In genomic region chr11:68643576-68643975, GRCh38 we compare ENCODE assay signal across 17 cellular contexts. TPM values are rescaled to one million over a fixed set of nuclear protein-coding genes. Genes with fewer than 3 reads are reported as not detected.
DNase-seq lines count a peak whose midpoint lies in the region; ATAC-seq and TF ChIP-seq lines count a peak whose summit lies in the region.
"Had no signal": no experiment of that assay in that cellular context is flagged by ENCODE, and none has a peak within 500 bp of the region (broad histone marks: within the 10 kb centered on the region; RNA-seq: fewer than 3 reads in every experiment).

No MANE protein-coding gene starts in this region.

- no peaks in the 10 kb centered on the region for H3K4me1 ChIP-seq in breast epithelium
- H3K4me1 ChIP-seq: HAP-1 had no signal

- H3K9me3 ChIP-seq in breast epithelium, result peaks cover 11 to 13% of the 10 kb centered on the region in 2 donors

- intact Hi-C loops in breast epithelium (cut with DNase I; ENCODE audit: low total_unique reads), result no loop called here

- H3K27ac ChIP-seq in breast epithelium, result no peak overlapping the region
- H3K27ac ChIP-seq: RWPE1 had no signal

- H3K4me3 ChIP-seq in breast epithelium (no peak overlapping the region), fibroblast of pulmonary artery (replicated peaks; ENCODE audit: low read depth, low read length) (no peak overlapping the region)
- H3K4me3 ChIP-seq: HAP-1 had no signal

- no peak for ATAC-seq in HG02763 (IDR thresholded peaks at IDR 0.05; ENCODE audit: unreplicated experiment)
- no peak for ATAC-seq in activated CD4-positive, CD25-positive, alpha-beta regulatory T cell treated with anti-CD3 and anti-CD28 coated beads, Interleukin-2, amount 50 U/mL, for 24 hours

- TF ChIP-seq CTCF in breast epithelium (IDR thresholded peaks at IDR 0.05) (no peak), fibroblast of pulmonary artery (IDR thresholded peaks at IDR 0.05; ENCODE audit: low read length, missing control alignments) (peak; percentile 15)

- H3K36me3 ChIP-seq in breast epithelium, result no peaks in the 10 kb centered on the region
- H3K36me3 ChIP-seq: HAP-1 had no signal

- no peaks in the 10 kb centered on the region for H3K27me3 ChIP-seq in breast epithelium

- in situ Hi-C loops in T47D (cut with HindIII; ENCODE audit: low pct_unique_long_range_greater_than_20kb, low sequenced_read_pairs), result no loop called here

- no peak for TF ChIP-seq POLR2A in breast epithelium (IDR thresholded peaks at IDR 0.05)

- DNase-seq in T47D (ENCODE audit: low read depth in 1 of 2, low spot score in 1 of 2), result peak; percentile 56 to 70
- no peak for DNase-seq in breast epithelium (ENCODE audit: low spot score in 2 of 2)
- peak; percentile 35 for DNase-seq in NCI-H69 (lab: John Stamatoyannopoulos, UW)
- DNase-seq in fibroblast of pulmonary artery (ENCODE audit: low read depth), result peak; percentile 36
- DNase-seq in NCI-H1694 treated with DMSO at 0.1 percent for 48 hours (lab: John Stamatoyannopoulos, UW), result no peak
- DNase-seq in NCI-H1930 (lab: John Stamatoyannopoulos, UW), result no peak
- DNase-seq: activated naive CD4-positive, alpha-beta T cell treated with anti-CD3 and anti-CD28 coated beads, Interleukin-2, amount 10 ng/mL, durations not matched to agents 7 days and 5 days; AML-193; NCI-H226; stimulated activated CD4-positive, alpha-beta T cell treated with anti-CD3 and anti-CD28 coated beads, Interleukin-4, amount 100 ng/mL, for 24 hours; stimulated activated naive CD4-positive, alpha-beta T cell had no signal

RNA-seq across cellular contexts. Expression of gene GAL, which starts 40.8 kb away (rescaled TPM):
- 1 to 10 TPM in 2 of 3 donors, under 1 TPM in 1; 0.64 to 5.7 (median 1.3) TPM for total RNA-seq in breast epithelium
- total RNA-seq: cerebellum, mononuclear cell had no signal

Comparison
In these comparisons a context has a peak if more than half of its experiments do, and no peak if none do; other contexts are left out.
1. DNase-seq: peak in T47D (2 of 2), NCI-H69 (single experiment) and fibroblast of pulmonary artery (single experiment); none in breast epithelium (0 of 2), NCI-H1694 treated with DMSO at 0.1 percent for 48 hours (single experiment) and NCI-H1930 (0 of 2).